Comparison of ENCODE assay signal across 10 cellular contexts in genomic region chrX:106894978-106895452, GRCh38. TPM values are rescaled to one million over a fixed set of nuclear protein-coding genes. Genes with fewer than 3 reads are reported as not detected.
DNase-seq lines count a peak whose midpoint lies in the region; ATAC-seq, FAIRE-seq and TF ChIP-seq lines count a peak whose summit lies in the region.
"Had no signal": no experiment of that assay in that cellular context is flagged by ENCODE, and none has a peak within 500 bp of the region (broad histone marks: within the 10 kb centered on the region; RNA-seq: fewer than 3 reads in every experiment).

No MANE protein-coding gene starts in this region.

- H3K36me3 ChIP-seq in small intestine (ENCODE audit: control insufficient read depth in 2 of 2, insufficient read depth in 2 of 2, low read length in 2 of 2), result no peaks in the 10 kb centered on the region

- H3K36me3 Mint-ChIP-seq in brain, result no peaks in the 10 kb centered on the region

- H3K4me3 ChIP-seq in small intestine (ENCODE audit: low read depth in 1 of 2, low read length in 2 of 2), result no peak overlapping the region

- H3K27me3 ChIP-seq in small intestine (ENCODE audit: control insufficient read depth in 2 of 2, insufficient read depth in 2 of 2, low read length in 2 of 2), result no peaks in the 10 kb centered on the region

- no peak overlapping the region for H3K27ac ChIP-seq in small intestine (ENCODE audit: low read depth in 1 of 2, low read length in 1 of 2)

- WGBS in small intestine, 3 donors, result 47 to 59% (median 49%) methylated on average over 2 to 3 of the region's 3 CpGs

- H3K27ac Mint-ChIP-seq in brain, result peak overlapping the region in 3 of 5 experiments; percentile 36 to 79 (median 75)
- H3K27ac Mint-ChIP-seq: progenitor cell of endocrine pancreas had no signal

- H3K9me3 ChIP-seq in small intestine (ENCODE audit: control insufficient read depth, low read depth), result no peaks in the 10 kb centered on the region

- TF ChIP-seq CTCF in brain (conservative IDR thresholded peaks at IDR 0.05), result no peak

- no peaks in the 10 kb centered on the region for H3K4me1 ChIP-seq in small intestine (ENCODE audit: control insufficient read depth in 2 of 2, insufficient read depth in 1 of 2, low read depth in 1 of 2, low read length in 1 of 2)

- H3K9me3 Mint-ChIP-seq in brain, result peaks cover 0 to 3% (median 2%) of the 10 kb centered on the region in 5 experiments
- H3K9me3 Mint-ChIP-seq: activated T-cell treated with anti-CD3 and anti-CD28 coated beads, Interleukin-2, amount 50 U/mL, for 4 hours had no signal

- ATAC-seq in GM21367 (IDR thresholded peaks at IDR 0.05; ENCODE audit: unreplicated experiment) (no peak), GM21515 (IDR thresholded peaks at IDR 0.05; ENCODE audit: unreplicated experiment) (no peak)

- no peak for FAIRE-seq in small intestine (lab: Jason Lieb, UNC)

- peaks cover 8% of the 10 kb centered on the region for H3K27me3 Mint-ChIP-seq in brain
- H3K27me3 Mint-ChIP-seq: progenitor cell of endocrine pancreas had no signal

- DNase-seq in COLO829 (ENCODE audit: low spot score) (peak; percentile 57), HT1080 (ENCODE audit: low read depth) (peak; percentile 90), lung microvascular endothelial cell (ENCODE audit: low read depth in 2 of 2) (peak; percentile 66 to 73), small intestine (no peak), NCI-H524 treated with DMSO at 0.1 percent for 48 hours (lab: John Stamatoyannopoulos, UW) (no peak)

- H3K4me3 Mint-ChIP-seq in brain, result no peak overlapping the region
- H3K4me3 Mint-ChIP-seq: activated T-cell treated with anti-CD3 and anti-CD28 coated beads, Interleukin-2, amount 50 U/mL, for 4 hours had no signal

- peaks cover 18% of the 10 kb centered on the region for H3K4me1 Mint-ChIP-seq in brain

RNA-seq across cellular contexts. Expression of gene RIPPLY1, which starts 8.1 kb away (rescaled TPM):
- total RNA-seq in HT1080 (2014; rRNA removed; shearing (Covaris generic)), result 0.20 TPM in 1 of 2 replicates, not detected in the other
- polyA plus RNA-seq in HT1080 (2015; cell fraction: cytosol; rRNA removed), result 0.33 TPM in 1 of 2 replicates, not detected in the other
- polyA plus RNA-seq in HT1080 (2015; cell fraction: nucleus; rRNA removed), result 0.11 TPM in 1 of 2 replicates, not detected in the other
- polyA plus RNA-seq in brain (ENCODE audit: insufficient read depth, low read depth, low replicate concordance) (not detected), small intestine (under 1 TPM in 1 of 3 donors, not detected in 2; 0.07 TPM)
- total RNA-seq in lung microvascular endothelial cell, result not detected in 2 replicates
- total RNA-seq: activated T-cell treated with anti-CD3 and anti-CD28 coated beads, Interleukin-2, amount 50 U/mL, for 4 hours; progenitor cell of endocrine pancreas had no signal

RNA-seq across cellular contexts. Expression of gene CLDN2, which starts 25.2 kb away (rescaled TPM):
- 0.03 and 0.10 TPM in 2 replicates for total RNA-seq in HT1080 (2014; rRNA removed; shearing (Covaris generic))
- 0.09 TPM in 1 of 2 replicates, not detected in the other for polyA plus RNA-seq in HT1080 (2015; cell fraction: cytosol; rRNA removed)
- polyA plus RNA-seq in HT1080 (2015; cell fraction: nucleus; rRNA removed), result 0.05 TPM in 1 of 2 replicates, not detected in the other
- polyA plus RNA-seq in brain (ENCODE audit: insufficient read depth, low read depth, low replicate concordance) (not detected), small intestine (10 to 100 TPM in 1 of 3 donors, 1 to 10 TPM in 2; 1.3 to 36.1 (median 7.8) TPM)
- not detected in 2 replicates for total RNA-seq in lung microvascular endothelial cell
- total RNA-seq: activated T-cell treated with anti-CD3 and anti-CD28 coated beads, Interleukin-2, amount 50 U/mL, for 4 hours had no signal

Comparison
In these comparisons a context has a peak if more than half of its experiments do, and no peak if none do; other contexts are left out.
1. DNase-seq: peak in COLO829 (single experiment), HT1080 (single experiment) and lung microvascular endothelial cell (2 of 2); none in small intestine (single experiment) and NCI-H524 treated with DMSO at 0.1 percent for 48 hours (single experiment).